ENCODE assay signal across 2 cellular contexts in the genomic region with DNA sequence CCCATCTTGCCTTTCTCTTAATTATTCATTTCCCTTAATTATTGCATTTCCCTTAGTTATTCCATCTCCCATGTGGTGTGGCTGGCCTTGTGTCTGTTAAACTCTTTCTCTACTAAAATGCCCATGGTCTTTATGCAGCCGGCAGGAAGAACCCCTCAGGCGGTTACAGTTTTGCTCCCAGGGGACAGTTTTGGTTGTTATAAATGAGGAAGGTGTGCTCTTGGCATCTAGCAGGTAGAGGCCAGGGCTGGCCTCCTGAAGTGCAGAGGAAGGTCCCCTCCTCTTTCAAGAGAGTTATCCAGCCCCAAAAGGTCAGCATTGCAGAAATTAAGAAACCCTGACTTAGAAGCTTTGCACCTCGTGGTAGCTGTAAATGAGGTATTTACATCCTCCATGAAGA.
TF ChIP-seq lines count a peak whose summit lies in the region.

No MANE protein-coding gene starts in this region.

TF ChIP-seq in HepG2, 621 proteins besides CTCF, POLR2A, EP300 and RAD21:
- TF ChIP-seq, protein P1, sequence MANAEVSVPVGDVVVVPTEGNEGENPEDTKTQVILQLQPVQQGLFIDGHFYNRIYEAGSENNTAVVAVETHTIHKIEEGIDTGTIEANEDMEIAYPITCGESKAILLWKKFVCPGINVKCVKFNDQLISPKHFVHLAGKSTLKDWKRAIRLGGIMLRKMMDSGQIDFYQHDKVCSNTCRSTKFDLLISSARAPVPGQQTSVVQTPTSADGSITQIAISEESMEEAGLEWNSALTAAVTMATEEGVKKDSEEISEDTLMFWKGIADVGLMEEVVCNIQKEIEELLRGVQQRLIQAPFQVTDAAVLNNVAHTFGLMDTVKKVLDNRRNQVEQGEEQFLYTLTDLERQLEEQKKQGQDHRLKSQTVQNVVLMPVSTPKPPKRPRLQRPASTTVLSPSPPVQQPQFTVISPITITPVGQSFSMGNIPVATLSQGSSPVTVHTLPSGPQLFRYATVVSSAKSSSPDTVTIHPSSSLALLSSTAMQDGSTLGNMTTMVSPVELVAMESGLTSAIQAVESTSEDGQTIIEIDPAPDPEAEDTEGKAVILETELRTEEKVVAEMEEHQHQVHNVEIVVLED (CRISPR knock-in tag; IDR thresholded peaks at IDR 0.05; ENCODE audit: borderline replicate concordance) = no peak
- TF ChIP-seq GATA4 (IDR thresholded peaks at IDR 0.05; ENCODE audit: borderline replicate concordance, low read depth) (no peak), ZFP36L2 (CRISPR knock-in tag; IDR thresholded peaks at IDR 0.05) (no peak), ZNF547 (CRISPR knock-in tag; IDR thresholded peaks at IDR 0.05) (no peak), DNMT3B (CRISPR knock-in tag; conservative IDR thresholded peaks at IDR 0.05) (no peak), TBL1XR1 (IDR thresholded peaks at IDR 0.05; ENCODE audit: borderline replicate concordance, low read length, partially characterized antibody) (no peak), RBFOX2 (IDR thresholded peaks at IDR 0.05; ENCODE audit: low read depth, low read length) (no peak), NR2F6 (IDR thresholded peaks at IDR 0.05) (no peak), NR2F6 (CRISPR knock-in tag; IDR thresholded peaks at IDR 0.05) (no peak), ZNF850 (CRISPR knock-in tag; conservative IDR thresholded peaks at IDR 0.05) (no peak), ZBTB20 (CRISPR knock-in tag; IDR thresholded peaks at IDR 0.05; ENCODE audit: borderline replicate concordance, low read depth) (no peak), HMGA1 (CRISPR knock-in tag; conservative IDR thresholded peaks at IDR 0.05) (no peak), RXRA (CRISPR knock-in tag; IDR thresholded peaks at IDR 0.05) (no peak), ATM (IDR thresholded peaks at IDR 0.05; ENCODE audit: borderline replicate concordance) (no peak)
- TF ChIP-seq, protein P2, sequence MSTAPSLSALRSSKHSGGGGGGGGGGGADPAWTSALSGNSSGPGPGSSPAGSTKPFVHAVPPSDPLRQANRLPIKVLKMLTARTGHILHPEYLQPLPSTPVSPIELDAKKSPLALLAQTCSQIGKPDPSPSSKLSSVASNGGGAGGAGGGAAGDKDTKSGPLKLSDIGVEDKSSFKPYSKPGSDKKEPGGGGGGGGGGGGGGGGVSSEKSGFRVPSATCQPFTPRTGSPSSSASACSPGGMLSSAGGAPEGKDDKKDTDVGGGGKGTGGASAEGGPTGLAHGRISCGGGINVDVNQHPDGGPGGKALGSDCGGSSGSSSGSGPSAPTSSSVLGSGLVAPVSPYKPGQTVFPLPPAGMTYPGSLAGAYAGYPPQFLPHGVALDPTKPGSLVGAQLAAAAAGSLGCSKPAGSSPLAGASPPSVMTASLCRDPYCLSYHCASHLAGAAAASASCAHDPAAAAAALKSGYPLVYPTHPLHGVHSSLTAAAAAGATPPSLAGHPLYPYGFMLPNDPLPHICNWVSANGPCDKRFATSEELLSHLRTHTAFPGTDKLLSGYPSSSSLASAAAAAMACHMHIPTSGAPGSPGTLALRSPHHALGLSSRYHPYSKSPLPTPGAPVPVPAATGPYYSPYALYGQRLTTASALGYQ (CRISPR knock-in tag; IDR thresholded peaks at IDR 0.05) = no peak
- TF ChIP-seq, protein P3, sequence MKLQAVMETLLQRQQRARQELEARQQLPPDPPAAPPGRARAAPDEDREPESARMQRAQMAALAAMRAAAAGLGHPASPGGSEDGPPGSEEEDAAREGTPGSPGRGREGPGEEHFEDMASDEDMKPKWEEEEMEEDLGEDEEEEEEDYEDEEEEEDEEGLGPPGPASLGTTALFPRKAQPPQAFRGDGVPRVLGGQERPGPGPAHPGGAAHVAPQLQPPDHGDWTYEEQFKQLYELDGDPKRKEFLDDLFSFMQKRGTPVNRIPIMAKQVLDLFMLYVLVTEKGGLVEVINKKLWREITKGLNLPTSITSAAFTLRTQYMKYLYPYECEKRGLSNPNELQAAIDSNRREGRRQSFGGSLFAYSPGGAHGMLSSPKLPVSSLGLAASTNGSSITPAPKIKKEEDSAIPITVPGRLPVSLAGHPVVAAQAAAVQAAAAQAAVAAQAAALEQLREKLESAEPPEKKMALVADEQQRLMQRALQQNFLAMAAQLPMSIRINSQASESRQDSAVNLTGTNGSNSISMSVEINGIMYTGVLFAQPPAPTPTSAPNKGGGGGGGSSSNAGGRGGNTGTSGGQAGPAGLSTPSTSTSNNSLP (IDR thresholded peaks at IDR 0.05; ENCODE audit: low read depth, low read length) = no peak
- TF ChIP-seq, protein P4, sequence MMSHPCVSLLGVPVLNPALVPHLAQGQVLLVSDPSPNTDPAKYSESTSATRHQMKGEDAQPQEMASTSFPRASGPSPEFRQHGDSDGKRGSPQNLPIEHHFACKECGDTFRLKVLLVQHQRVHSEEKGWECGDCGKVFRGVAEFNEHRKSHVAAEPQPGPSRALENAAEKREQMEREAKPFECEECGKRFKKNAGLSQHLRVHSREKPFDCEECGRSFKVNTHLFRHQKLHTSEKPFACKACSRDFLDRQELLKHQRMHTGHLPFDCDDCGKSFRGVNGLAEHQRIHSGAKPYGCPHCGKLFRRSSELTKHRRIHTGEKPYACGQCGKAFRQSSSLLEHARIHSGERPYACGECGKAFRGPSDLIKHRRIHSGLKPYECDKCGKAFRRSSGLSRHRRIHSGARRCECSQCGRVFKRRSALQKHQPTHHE (CRISPR knock-in tag; IDR thresholded peaks at IDR 0.05; ENCODE audit: borderline replicate concordance) = no peak
- TF ChIP-seq, protein P5, sequence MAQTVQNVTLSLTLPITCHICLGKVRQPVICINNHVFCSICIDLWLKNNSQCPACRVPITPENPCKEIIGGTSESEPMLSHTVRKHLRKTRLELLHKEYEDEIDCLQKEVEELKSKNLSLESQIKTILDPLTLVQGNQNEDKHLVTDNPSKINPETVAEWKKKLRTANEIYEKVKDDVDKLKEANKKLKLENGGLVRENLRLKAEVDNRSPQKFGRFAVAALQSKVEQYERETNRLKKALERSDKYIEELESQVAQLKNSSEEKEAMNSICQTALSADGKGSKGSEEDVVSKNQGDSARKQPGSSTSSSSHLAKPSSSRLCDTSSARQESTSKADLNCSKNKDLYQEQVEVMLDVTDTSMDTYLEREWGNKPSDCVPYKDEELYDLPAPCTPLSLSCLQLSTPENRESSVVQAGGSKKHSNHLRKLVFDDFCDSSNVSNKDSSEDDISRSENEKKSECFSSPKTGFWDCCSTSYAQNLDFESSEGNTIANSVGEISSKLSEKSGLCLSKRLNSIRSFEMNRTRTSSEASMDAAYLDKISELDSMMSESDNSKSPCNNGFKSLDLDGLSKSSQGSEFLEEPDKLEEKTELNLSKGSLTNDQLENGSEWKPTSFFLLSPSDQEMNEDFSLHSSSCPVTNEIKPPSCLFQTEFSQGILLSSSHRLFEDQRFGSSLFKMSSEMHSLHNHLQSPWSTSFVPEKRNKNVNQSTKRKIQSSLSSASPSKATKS (CRISPR knock-in tag; IDR thresholded peaks at IDR 0.05) = no peak
- TF ChIP-seq, protein P6, sequence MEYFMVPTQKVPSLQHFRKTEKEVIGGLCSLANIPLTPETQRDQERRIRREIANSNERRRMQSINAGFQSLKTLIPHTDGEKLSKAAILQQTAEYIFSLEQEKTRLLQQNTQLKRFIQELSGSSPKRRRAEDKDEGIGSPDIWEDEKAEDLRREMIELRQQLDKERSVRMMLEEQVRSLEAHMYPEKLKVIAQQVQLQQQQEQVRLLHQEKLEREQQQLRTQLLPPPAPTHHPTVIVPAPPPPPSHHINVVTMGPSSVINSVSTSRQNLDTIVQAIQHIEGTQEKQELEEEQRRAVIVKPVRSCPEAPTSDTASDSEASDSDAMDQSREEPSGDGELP (IDR thresholded peaks at IDR 0.05; ENCODE audit: borderline replicate concordance, low read depth) = no peak

TF ChIP-seq in GM12878, 131 proteins besides CTCF, POLR2A, EP300 and RAD21:
- TF ChIP-seq, protein P7, sequence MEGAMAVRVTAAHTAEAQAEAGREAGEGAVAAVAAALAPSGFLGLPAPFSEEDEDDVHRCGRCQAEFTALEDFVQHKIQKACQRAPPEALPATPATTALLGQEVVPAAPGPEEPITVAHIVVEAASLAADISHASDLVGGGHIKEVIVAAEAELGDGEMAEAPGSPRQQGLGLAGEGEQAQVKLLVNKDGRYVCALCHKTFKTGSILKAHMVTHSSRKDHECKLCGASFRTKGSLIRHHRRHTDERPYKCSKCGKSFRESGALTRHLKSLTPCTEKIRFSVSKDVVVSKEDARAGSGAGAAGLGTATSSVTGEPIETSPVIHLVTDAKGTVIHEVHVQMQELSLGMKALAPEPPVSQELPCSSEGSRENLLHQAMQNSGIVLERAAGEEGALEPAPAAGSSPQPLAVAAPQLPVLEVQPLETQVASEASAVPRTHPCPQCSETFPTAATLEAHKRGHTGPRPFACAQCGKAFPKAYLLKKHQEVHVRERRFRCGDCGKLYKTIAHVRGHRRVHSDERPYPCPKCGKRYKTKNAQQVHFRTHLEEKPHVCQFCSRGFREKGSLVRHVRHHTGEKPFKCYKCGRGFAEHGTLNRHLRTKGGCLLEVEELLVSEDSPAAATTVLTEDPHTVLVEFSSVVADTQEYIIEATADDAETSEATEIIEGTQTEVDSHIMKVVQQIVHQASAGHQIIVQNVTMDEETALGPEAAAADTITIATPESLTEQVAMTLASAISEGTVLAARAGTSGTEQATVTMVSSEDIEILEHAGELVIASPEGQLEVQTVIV (IDR thresholded peaks at IDR 0.05; ENCODE audit: borderline replicate concordance, partially characterized antibody) = no peak
- TF ChIP-seq MEF2B (IDR thresholded peaks at IDR 0.05; ENCODE audit: partially characterized antibody, poor library complexity, severe bottlenecking) = peak; percentile 42
